ENCODE assay signal across 17 cellular contexts in the genomic region with DNA sequence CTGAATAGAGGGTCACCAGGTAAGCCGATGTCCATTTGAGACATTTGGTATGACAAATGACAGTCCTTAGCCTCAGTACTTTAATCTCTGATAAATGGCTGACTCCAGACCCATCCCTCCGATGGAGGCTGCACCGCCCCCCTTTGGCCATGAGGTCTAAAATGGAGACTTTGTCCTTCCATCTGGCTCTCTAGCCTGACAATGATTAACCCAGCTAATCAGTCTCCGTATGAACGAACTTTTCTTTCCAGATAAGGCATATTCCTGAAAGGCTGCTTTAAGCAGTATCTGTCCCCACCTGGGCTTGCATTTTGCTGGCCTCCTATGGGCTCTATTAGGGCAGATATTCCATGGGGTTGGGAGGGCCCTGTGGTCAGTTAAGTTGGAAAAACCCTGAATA. TPM values are rescaled to one million over a fixed set of nuclear protein-coding genes. Genes with fewer than 3 reads are reported as not detected.
DNase-seq lines count a peak whose midpoint lies in the region; ATAC-seq, FAIRE-seq and TF ChIP-seq lines count a peak whose summit lies in the region.
"Had no signal": no experiment of that assay in that cellular context is flagged by ENCODE, and none has a peak within 500 bp of the region (broad histone marks: within the 10 kb centered on the region; RNA-seq: fewer than 3 reads in every experiment).

No MANE protein-coding gene starts in this region.

- peaks cover 6 to 7% of the 10 kb centered on the region in 2 experiments for H3K9me3 Mint-ChIP-seq in H9

- H2BK20ac ChIP-seq in H9 (ENCODE audit: low read depth, low read length, poor library complexity, severe bottlenecking), result no peak overlapping the region

- no peak overlapping the region for H3K23ac ChIP-seq in H9 (ENCODE audit: insufficient read length, low read depth, low read length)

- no peaks in the 10 kb centered on the region for H3K9me1 ChIP-seq in K562 (ENCODE audit: control insufficient read depth, insufficient read depth, low read length)

- no peak for TF ChIP-seq EP300 in K562 (IDR thresholded peaks at IDR 0.05; ENCODE audit: low read length)
- no peak for TF ChIP-seq EP300 in stomach (IDR thresholded peaks at IDR 0.05)

- no peak overlapping the region for H2BK120ac ChIP-seq in H9 (ENCODE audit: low read depth, low read length, poor library complexity, severe bottlenecking)

- H3K4me1 ChIP-seq in H9 (ENCODE audit: insufficient read depth, low read length), result no peaks in the 10 kb centered on the region
- no peaks in the 10 kb centered on the region for H3K4me1 ChIP-seq in K562 (replicated peaks in 1 of 2; ENCODE audit: control insufficient read depth in 2 of 2, insufficient read depth in 2 of 2, low read length in 2 of 2)
- H3K4me1 ChIP-seq in stomach, result peaks cover 7 to 22% (median 16%) of the 10 kb centered on the region in 4 donors

- H3T11ph ChIP-seq in H9 (ENCODE audit: low read length), result no peak overlapping the region

- H3K4me2 ChIP-seq in H9 (ENCODE audit: insufficient read depth, insufficient read length, low read length) (no peak overlapping the region), K562 (ENCODE audit: insufficient read depth, low read length) (no peak overlapping the region)

- peaks cover 3% of the 10 kb centered on the region for H3K27me3 Mint-ChIP-seq in H9 (ENCODE audit: low read depth)

- peak; percentile 57 for ATAC-seq in K562
- ATAC-seq in HG02678 (IDR thresholded peaks at IDR 0.05; ENCODE audit: unreplicated experiment), result no peak
- ATAC-seq: HCT116 had no signal

- intact Hi-C loops in K562 (cut with micrococcal nuclease) (no loop called here), stomach (cut with DNase I; ENCODE audit: low total_unique reads) (no loop called here)

- H3K4me3 Mint-ChIP-seq in H9, result no peak overlapping the region
- H3K4me3 Mint-ChIP-seq: B cell; CD4-positive, alpha-beta T cell had no signal

- no peaks in the 10 kb centered on the region for H3K79me2 ChIP-seq in H9 (ENCODE audit: insufficient read depth, low read length)
- no peaks in the 10 kb centered on the region for H3K79me2 ChIP-seq in K562 (ENCODE audit: control insufficient read depth, insufficient read depth, low read length)

- peaks cover 0 to 4% (median 0%) of the 10 kb centered on the region in 3 experiments; a peak in 2 of 7 replicates for H3K36me3 Mint-ChIP-seq in H9 (ENCODE audit: insufficient read depth in 1 of 3, low read depth in 3 of 3)

- H2AK5ac ChIP-seq in H9 (ENCODE audit: insufficient read length, low read length), result no peak overlapping the region

- H4K5ac ChIP-seq in H9 (ENCODE audit: insufficient read length, low read depth, low read length), result no peak overlapping the region

- CTCF ChIA-PET in K562 (lab: Yijun Ruan, JAX; ENCODE audit: low intra/inter-chr PET ratio), result no interaction called here

- H2BK12ac ChIP-seq in H9 (ENCODE audit: insufficient read length, low read depth, low read length), result no peak overlapping the region

- no peak overlapping the region for H3K9ac ChIP-seq in H9 (ENCODE audit: extremely low read depth, insufficient read length, low read length)
- no peak overlapping the region for H3K9ac ChIP-seq in K562 (ENCODE audit: insufficient read depth in 1 of 2, low read depth in 2 of 2, low read length in 2 of 2)

- H3K56ac ChIP-seq in H9 (ENCODE audit: insufficient read length, low read depth, low read length), result no peak overlapping the region

- no peak overlapping the region for H4K91ac ChIP-seq in H9 (ENCODE audit: insufficient read length, low read depth, low read length)

- TF ChIP-seq CTCF in H9 (conservative IDR thresholded peaks at IDR 0.05) (0 out of 3 replicates have a peak, but pooled peaks have one; percentile 23), K562 (IDR thresholded peaks at IDR 0.05 in 2 of 3, conservative IDR thresholded peaks at IDR 0.05 in 1 of 3; ENCODE audit: insufficient read depth in 2 of 3, low read depth in 1 of 3, low read length in 3 of 3) (peak in 2 of 3 experiments; percentile 8 to 10; a peak in 1 of 6 replicates), stomach (IDR thresholded peaks at IDR 0.05) (peak in 1 of 7 experiments; percentile 26)

- no peak overlapping the region for H3K4me3 ChIP-seq in K562
- H3K4me3 ChIP-seq in stomach, result no peak overlapping the region
- H3K4me3 ChIP-seq: SJCRH30 had no signal

- H3K27ac ChIP-seq in H9 (ENCODE audit: insufficient read length, low read depth, low read length), result no peak overlapping the region
- no peak overlapping the region for H3K27ac ChIP-seq in K562 (ENCODE audit: extremely low read depth, low read depth, low read length)
- peak overlapping the region in 3 of 5 donors; percentile 16 to 27 (median 26) for H3K27ac ChIP-seq in stomach
- H3K27ac ChIP-seq: SJCRH30 had no signal

- H3K27me3 ChIP-seq in H9 (ENCODE audit: insufficient read depth, low read length), result no peaks in the 10 kb centered on the region
- H3K27me3 ChIP-seq in K562 (ENCODE audit: control insufficient read depth in 2 of 2, insufficient read depth in 2 of 2, low read length in 2 of 2), result peaks cover 0 to 19% of the 10 kb centered on the region in 2 experiments; a peak in 3 of 5 replicates
- peaks cover 0 to 5% (median 0%) of the 10 kb centered on the region in 3 donors for H3K27me3 ChIP-seq in stomach
- H3K27me3 ChIP-seq: SJCRH30 had no signal

- DNase-seq in H9, result no peak
- DNase-seq in K562 (ENCODE audit: extremely low read depth in 1 of 4, low spot score in 3 of 4), result no peak
- DNase-seq in left kidney (ENCODE audit: low read depth, low spot score), result peak; percentile 42
- DNase-seq in stomach, result no peak
- no peak for DNase-seq in GM12891 (ENCODE audit: insufficient read length, low spot score)
- no peak for DNase-seq in H54 (ENCODE audit: insufficient read length, low spot score)
- DNase-seq: CD4-positive, alpha-beta T cell; NCI-H1436; NCI-H2029 treated with DMSO at 0.1 percent for 48 hours; NCI-H524 treated with DMSO at 0.1 percent for 48 hours; RPMI8226; SJCRH30 had no signal

- POLR2A ChIA-PET in K562 (lab: Yijun Ruan, JAX), result no interaction called here

- no peak overlapping the region for H2AFZ ChIP-seq in H9 (ENCODE audit: low read length)
- no peak overlapping the region for H2AFZ ChIP-seq in K562 (ENCODE audit: low read depth, low read length)

- H3K4me1 Mint-ChIP-seq in H9, result no peaks in the 10 kb centered on the region

- H3K27ac Mint-ChIP-seq in H9, result no peak overlapping the region
- H3K27ac Mint-ChIP-seq: B cell; CD4-positive, alpha-beta T cell had no signal

- FAIRE-seq in K562 (lab: Jason Lieb, UNC) (peak; percentile 40), GM12891 (lab: Jason Lieb, UNC) (no peak), H54 (lab: Jason Lieb, UNC) (no peak)
- FAIRE-seq: D721Med had no signal

- H4K20me1 ChIP-seq in H9 (ENCODE audit: control insufficient read depth, insufficient read depth, insufficient read length), result no peaks in the 10 kb centered on the region
- H4K20me1 ChIP-seq in K562 (replicated peaks; ENCODE audit: control insufficient read depth, insufficient read depth, low read length), result no peaks in the 10 kb centered on the region

- in situ Hi-C loops in K562 (cut with MboI), result no loop called here

- no peak overlapping the region for H3K18ac ChIP-seq in H9 (ENCODE audit: insufficient read length, low read depth, low read length)

- WGBS in H9 (ENCODE audit: extremely low coverage, insufficient read length, low lambda C conversion rate), result no CpG with 5 or more reads among the region's 5 CpGs
- WGBS in K562 (ENCODE audit: insufficient coverage, low coverage, missing lambda C conversion rate), result 2% methylated on average over 5 of the region's 5 CpGs
- 34 to 67% (median 49%) methylated on average over 5 of the region's 5 CpGs for WGBS in stomach, 5 donors

- no peaks in the 10 kb centered on the region for H3K36me3 ChIP-seq in K562 (ENCODE audit: control insufficient read depth, insufficient read depth, low read length)
- H3K36me3 ChIP-seq in stomach, result no peaks in the 10 kb centered on the region
- H3K36me3 ChIP-seq: SJCRH30 had no signal

- no peak overlapping the region for H2BK5ac ChIP-seq in H9 (ENCODE audit: insufficient read length, low read length)

- no peak overlapping the region for H3K4ac ChIP-seq in H9 (ENCODE audit: low read depth, low read length)

- H3K14ac ChIP-seq in H9 (ENCODE audit: insufficient read depth, low read length), result no peak overlapping the region

- H3K9me3 ChIP-seq in H9 (ENCODE audit: control insufficient read depth, low read depth, low read length), result no peaks in the 10 kb centered on the region
- H3K9me3 ChIP-seq in K562 (replicated peaks; ENCODE audit: control insufficient read depth, insufficient read depth, low read depth, low read length), result no peaks in the 10 kb centered on the region
- peaks cover 4 to 20% (median 11%) of the 10 kb centered on the region in 4 donors for H3K9me3 ChIP-seq in stomach
- H3K9me3 ChIP-seq: SJCRH30 had no signal

- no peak overlapping the region for H4K8ac ChIP-seq in H9 (replicated peaks; ENCODE audit: insufficient read length, low read depth, low read length)

- TF ChIP-seq POLR2A in K562 (conservative IDR thresholded peaks at IDR 0.05), result no peak
- no peak for TF ChIP-seq POLR2A in stomach (IDR thresholded peaks at IDR 0.05)
- no peak for TF ChIP-seq POLR2A in GM12891 (IDR thresholded peaks at IDR 0.05; ENCODE audit: low read depth, low read length)
- TF ChIP-seq POLR2A in H54 (IDR thresholded peaks at IDR 0.05; ENCODE audit: low read depth, low read length), result no peak

- no peaks in the 10 kb centered on the region for H3K23me2 ChIP-seq in H9 (ENCODE audit: insufficient read length, low read depth, low read length, poor library complexity, severe bottlenecking)

- H3K79me1 ChIP-seq in H9 (ENCODE audit: insufficient read depth, low read depth, low read length, poor library complexity, severe bottlenecking), result no peaks in the 10 kb centered on the region

- no TSS peak for BruUV-seq in K562 (replicated peaks; lab: Mats Ljungman, UMichigan)

- H2BK15ac ChIP-seq in H9 (ENCODE audit: low read depth, low read length), result no peak overlapping the region

- no peak for TF ChIP-seq RAD21 in K562 (CRISPR knock-in tag; conservative IDR thresholded peaks at IDR 0.05 in 1 of 2, IDR thresholded peaks at IDR 0.05 in 1 of 2)

RNA-seq across cellular contexts. Expression of gene MYZAP, which starts 10.8 kb away (rescaled TPM):
- total RNA-seq in H9 (2021), result 0.63 and 0.72 TPM in 2 replicates
- total RNA-seq in K562 (2011; cell fraction: chromatin; rRNA removed; ENCODE audit: low replicate concordance), result not detected in 2 replicates
- not detected in 2 replicates for total RNA-seq in K562 (2011; cell fraction: nucleolus; rRNA removed)
- not detected in 2 replicates for total RNA-seq in K562 (2011; cell fraction: nucleoplasm; rRNA removed)
- not detected in 2 replicates for total RNA-seq in K562 (2014; rRNA removed)
- total RNA-seq in K562 (2014; rRNA removed; fragmentation: Illumina TruSeq; extraction: Trizol), result not detected in 2 replicates
- total RNA-seq in K562 (2015; rRNA removed; fragmentation: Illumina TruSeq; extraction: Trizol), result not detected in 2 replicates
- total RNA-seq in K562 (2021), result not detected in 2 replicates
- polyA plus RNA-seq in K562 (2011; rRNA removed), result 0.03 TPM in 1 of 2 replicates, not detected in the other
- polyA plus RNA-seq in K562 (2011; cell fraction: cytosol; rRNA removed), result not detected in 2 replicates
- polyA plus RNA-seq in K562 (2011; cell fraction: nucleus; rRNA removed), result not detected in 2 replicates
- not detected in 2 replicates for polyA plus RNA-seq in K562 (2012)
- not detected in 2 replicates for polyA plus RNA-seq in K562 (2014; fragmentation: Illumina TruSeq; extraction: Trizol)
- not detected for polyA plus RNA-seq in K562 (2014; fragmentation: Nextera tagmentation; extraction: Ambion mirVana)
- polyA plus RNA-seq in K562 (2014; rRNA removed), result not detected in 2 replicates
- polyA minus RNA-seq in K562 (2011; rRNA and poly(A)+ RNA removed), result not detected in 2 replicates
- not detected in 2 replicates for polyA minus RNA-seq in K562 (2011; cell fraction: cytosol; rRNA and poly(A)+ RNA removed)
- not detected in 2 replicates for polyA minus RNA-seq in K562 (2011; cell fraction: nucleus; rRNA and poly(A)+ RNA removed)
- 10 to 100 TPM in 4 of 5 donors, not detected in 1; 15.2 to 59.8 (median 33.2) TPM for total RNA-seq in stomach
- polyA plus RNA-seq in stomach, result 10 to 100 TPM in 2 of 3 donors, 1 to 10 TPM in 1; 9.4 to 31.3 (median 13.5) TPM
- polyA plus RNA-seq in GM12891 (2012; ENCODE audit: low read depth, missing spikeins), result not detected
- total RNA-seq: OCI-LY7 had no signal

Comparison
In these comparisons a context has a peak if more than half of its experiments do, and no peak if none do; other contexts are left out.
1. H3K27ac ChIP-seq: peak in stomach (3 of 5); none in H9 (single experiment) and K562 (single experiment).